ENCODE assay signal across 1 cellular context in the genomic region with DNA sequence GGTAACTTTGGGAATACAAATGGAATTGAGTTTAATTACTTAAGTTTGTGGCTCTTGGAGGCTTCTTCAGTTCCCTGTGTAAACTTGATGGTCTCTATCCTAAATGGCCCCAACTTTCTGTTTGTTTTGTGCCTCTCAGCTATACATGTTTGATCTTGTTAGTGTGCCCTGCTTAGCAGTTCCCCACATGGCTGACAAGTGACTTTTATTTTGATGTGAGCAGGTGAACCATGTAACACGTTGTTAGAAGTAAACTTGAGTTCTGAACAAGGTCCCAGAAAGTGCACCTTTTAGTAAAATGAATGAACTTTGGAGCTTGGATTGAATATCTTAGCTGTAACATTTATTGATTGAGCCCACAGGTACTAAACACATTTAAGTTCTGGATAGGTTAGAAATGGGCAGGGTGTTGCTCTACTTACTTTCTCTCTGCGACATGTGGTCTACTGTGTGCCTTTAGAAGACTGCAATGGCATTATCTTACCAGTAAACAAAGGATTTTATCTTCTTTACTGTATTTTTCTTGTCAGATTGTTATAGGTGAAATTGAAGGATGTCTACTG.
TF ChIP-seq lines count a peak whose summit lies in the region.

No MANE protein-coding gene starts in this region.

TF ChIP-seq in K562, 482 proteins besides CTCF, POLR2A, EP300 and RAD21:
- TF ChIP-seq DNMT1 (IDR thresholded peaks at IDR 0.05) (no peak), MYNN (IDR thresholded peaks at IDR 0.05) (peak; percentile 98), MYNN (CRISPR knock-in tag; IDR thresholded peaks at IDR 0.05) (no peak)
